26 cellular contexts compared by ENCODE assay signal in genomic region chr5:96602776-96603175, GRCh38.
"Had no signal": no experiment of that assay in that cellular context is flagged by ENCODE, and none has a peak within 500 bp of the region (broad histone marks: within the 10 kb centered on the region; RNA-seq: fewer than 3 reads in every experiment).

No MANE protein-coding gene starts in this region.

- H3K9ac ChIP-seq: neural progenitor cell, parathyroid adenoma had no signal

- ATAC-seq: natural killer cell; psoas muscle; right cardiac atrium; right lobe of liver; stimulated activated memory B cell treated with anti-CD40 and anti-IgM and Interleukin-4, amounts not matched to agents 10 μg/mL and 1 μg/mL and 100 μg/mL, for 72 hours; stimulated activated naive CD8-positive, alpha-beta T cell treated with anti-CD3 and anti-CD28 coated beads, Interleukin-15, amount 100 ng/mL, for 72 hours; stimulated activated naive CD8-positive, alpha-beta T cell treated with anti-CD3 and anti-CD28 coated beads, Interleukin-15, Interleukin-2, amounts not matched to agents 100 U/mL and 50 U/mL, for 24 hours; upper lobe of right lung had no signal

- H3K36me3 ChIP-seq: neural progenitor cell, ovary, right lobe of liver, sigmoid colon, suprapubic skin, tibial artery, transverse colon, upper lobe of right lung, uterus had no signal

- H3K4me2 ChIP-seq: neural progenitor cell had no signal

- H3K27me3 ChIP-seq: neural progenitor cell, ovary, right lobe of liver, sigmoid colon, suprapubic skin, testis, tibial artery, transverse colon, upper lobe of right lung, uterus had no signal

- H3K4me3 ChIP-seq: neural progenitor cell, ovary, psoas muscle, right lobe of liver, sigmoid colon, suprapubic skin, testis, tibial artery, transverse colon, upper lobe of right lung, uterus had no signal

- H3K79me2 ChIP-seq: parathyroid adenoma had no signal

- H3K27ac ChIP-seq: neural progenitor cell, ovary, parathyroid adenoma, psoas muscle, right lobe of liver, sigmoid colon, suprapubic skin, testis, tibial artery, transverse colon, upper lobe of right lung, uterus had no signal

- H3K4me1 ChIP-seq: neural progenitor cell, parathyroid adenoma, psoas muscle, right lobe of liver, sigmoid colon, testis, tibial artery, transverse colon, upper lobe of right lung, uterus had no signal

- DNase-seq: natural killer cell; occipital lobe; ovary; posterior cingulate gyrus; psoas muscle; right cardiac atrium; right lobe of liver; sigmoid colon; small intestine; stimulated activated CD4-positive, alpha-beta T cell treated with anti-CD3 and anti-CD28 coated beads, Interleukin-15, amount 100 ng/mL, for 24 hours; stimulated activated CD4-positive, alpha-beta T cell treated with anti-CD3 and anti-CD28 coated beads, Interleukin-2, amount 100 ng/mL, for 24 hours; stimulated activated CD4-positive, alpha-beta T cell treated with anti-CD3 and anti-CD28 coated beads, Interleukin-2, amount 100 ng/mL, for 48 hours; stimulated activated CD4-positive, alpha-beta T cell treated with anti-CD3 and anti-CD28 coated beads, Interleukin-4, amount 100 ng/mL, for 24 hours; stimulated activated naive CD4-positive, alpha-beta T cell; stimulated activated naive CD8-positive, alpha-beta T cell treated with anti-CD3 and anti-CD28 coated beads, Interleukin-15, amount 100 ng/mL, for 72 hours; stimulated activated naive CD8-positive, alpha-beta T cell treated with anti-CD3 and anti-CD28 coated beads, Interleukin-15, Interleukin-2, amounts not matched to agents 100 U/mL and 50 U/mL, for 24 hours; substantia nigra; testis; tibial artery; transverse colon; upper lobe of right lung; uterus had no signal
